ENCODE assay signal across 1 cellular context in genomic region chr3:186930639-186931486, GRCh38.
TF ChIP-seq lines count a peak whose summit lies in the region.

No MANE protein-coding gene starts in this region.

TF ChIP-seq in K562, 482 proteins besides CTCF, POLR2A, EP300 and RAD21 (continued from another document and continues in another):
- no peak for TF ChIP-seq ZBTB49 (CRISPR knock-in tag; IDR thresholded peaks at IDR 0.05; ENCODE audit: borderline replicate concordance)
- peak; percentile 72 for TF ChIP-seq VEZF1 (CRISPR knock-in tag; IDR thresholded peaks at IDR 0.05)
- no peak for TF ChIP-seq FOXP1 (CRISPR knock-in tag; IDR thresholded peaks at IDR 0.05)
- TF ChIP-seq PURB (CRISPR knock-in tag; IDR thresholded peaks at IDR 0.05; ENCODE audit: low read depth), result no peak
- TF ChIP-seq LARP7 (IDR thresholded peaks at IDR 0.05), result no peak
- TF ChIP-seq ETV6 (IDR thresholded peaks at IDR 0.05; ENCODE audit: borderline replicate concordance in 1 of 2, low read depth in 2 of 2, low read length in 1 of 2), result no peak
- no peak; the same call in 1 of the 2 replicates for TF ChIP-seq ETV6 (CRISPR knock-in tag; IDR thresholded peaks at IDR 0.05; ENCODE audit: borderline replicate concordance)
- TF ChIP-seq MYC (IDR thresholded peaks at IDR 0.05; ENCODE audit: low read depth, low read length), result peak; percentile 91
- peak; percentile 82; the same call in 1 of the 2 replicates for TF ChIP-seq MYC (CRISPR knock-in tag; IDR thresholded peaks at IDR 0.05; ENCODE audit: borderline replicate concordance, low read depth)
- no peak for TF ChIP-seq AFF1 (IDR thresholded peaks at IDR 0.05; ENCODE audit: low read depth in 1 of 2, partially characterized antibody in 2 of 2)
- TF ChIP-seq CAMTA2 (CRISPR knock-in tag; conservative IDR thresholded peaks at IDR 0.05), result no peak
- 0 out of 2 replicates have a peak, but pooled peaks have one; percentile 1 for TF ChIP-seq CREB1 (IDR thresholded peaks at IDR 0.05)
- peak; percentile 34; the same call in 1 of the 2 replicates for TF ChIP-seq CREB1 (CRISPR knock-in tag; IDR thresholded peaks at IDR 0.05)
- no peak for TF ChIP-seq ZNF165 (CRISPR knock-in tag; IDR thresholded peaks at IDR 0.05; ENCODE audit: borderline replicate concordance)
- no peak for TF ChIP-seq NR4A1 (CRISPR knock-in tag; IDR thresholded peaks at IDR 0.05)
- TF ChIP-seq NR4A1 (tag; IDR thresholded peaks at IDR 0.05), result peak; percentile 48; the same call in 1 of the 2 replicates
- no peak for TF ChIP-seq ZNF695 (CRISPR knock-in tag; IDR thresholded peaks at IDR 0.05)
- TF ChIP-seq PPARD (CRISPR knock-in tag; IDR thresholded peaks at IDR 0.05), result no peak
- no peak; the same call in 1 of the 2 replicates for TF ChIP-seq NFRKB (IDR thresholded peaks at IDR 0.05; ENCODE audit: low read depth)
- peak; percentile 51; the same call in 1 of the 2 replicates for TF ChIP-seq TFAP4 (CRISPR knock-in tag; IDR thresholded peaks at IDR 0.05; ENCODE audit: borderline replicate concordance)
- TF ChIP-seq HNRNPK (IDR thresholded peaks at IDR 0.05; ENCODE audit: low read depth, low read length, poor library complexity, severe bottlenecking), result no peak
- peak; percentile 45; the same call in 1 of the 2 replicates for TF ChIP-seq ZBTB40 (IDR thresholded peaks at IDR 0.05)
- no peak for TF ChIP-seq ZBTB40 (CRISPR knock-in tag; IDR thresholded peaks at IDR 0.05)
- TF ChIP-seq SIX5 (IDR thresholded peaks at IDR 0.05; ENCODE audit: borderline replicate concordance in 1 of 2, insufficient read depth in 1 of 2, low read depth in 1 of 2, low read length in 2 of 2), result no peak
- no peak for TF ChIP-seq EHMT2 (IDR thresholded peaks at IDR 0.05)
- no peak for TF ChIP-seq ZNF354B (CRISPR knock-in tag; IDR thresholded peaks at IDR 0.05)
- no peak for TF ChIP-seq ZNF75A (CRISPR knock-in tag; IDR thresholded peaks at IDR 0.05)
- TF ChIP-seq L3MBTL2 (IDR thresholded peaks at IDR 0.05), result 0 out of 2 replicates have a peak, but pooled peaks have one; percentile 9
- no peak for TF ChIP-seq TRIM25 (IDR thresholded peaks at IDR 0.05; ENCODE audit: borderline replicate concordance)
- TF ChIP-seq ATF3 (IDR thresholded peaks at IDR 0.05), result no peak
- no peak for TF ChIP-seq ATF3 (CRISPR knock-in tag; conservative IDR thresholded peaks at IDR 0.05)
- TF ChIP-seq ZNF274 (IDR thresholded peaks at IDR 0.05; ENCODE audit: borderline replicate concordance, low read depth, low read length), result no peak
- 0 out of 2 replicates have a peak, but pooled peaks have one; percentile 1 for TF ChIP-seq TCF3 (CRISPR knock-in tag; IDR thresholded peaks at IDR 0.05)
- TF ChIP-seq PHB2 (IDR thresholded peaks at IDR 0.05; ENCODE audit: low read depth), result no peak
- no peak; the same call in 1 of the 2 replicates for TF ChIP-seq ETV5 (CRISPR knock-in tag; IDR thresholded peaks at IDR 0.05; ENCODE audit: low read depth)
- TF ChIP-seq ARID2 (IDR thresholded peaks at IDR 0.05), result no peak
- TF ChIP-seq CHCHD3 (CRISPR knock-in tag; IDR thresholded peaks at IDR 0.05), result no peak
- TF ChIP-seq LEF1 (IDR thresholded peaks at IDR 0.05), result no peak
- no peak for TF ChIP-seq ZNF696 (CRISPR knock-in tag; conservative IDR thresholded peaks at IDR 0.05)
- no peak for TF ChIP-seq ZNF41 (CRISPR knock-in tag; conservative IDR thresholded peaks at IDR 0.05)
- TF ChIP-seq IRF2 (CRISPR knock-in tag; IDR thresholded peaks at IDR 0.05), result no peak
- TF ChIP-seq RAD51 (IDR thresholded peaks at IDR 0.05; ENCODE audit: borderline replicate concordance, low read depth), result 0 out of 2 replicates have a peak, but pooled peaks have one; percentile 6
- TF ChIP-seq FOXJ3 (CRISPR knock-in tag; IDR thresholded peaks at IDR 0.05), result no peak
- no peak for TF ChIP-seq RFX7 (CRISPR knock-in tag; IDR thresholded peaks at IDR 0.05)
- no peak; a peak in 1 of 4 replicates for TF ChIP-seq RCOR1 (IDR thresholded peaks at IDR 0.05; ENCODE audit: borderline replicate concordance in 1 of 2, low read depth in 2 of 2, low read length in 2 of 2)
- no peak for TF ChIP-seq ADNP (tag; IDR thresholded peaks at IDR 0.05)
- TF ChIP-seq ZNF57 (CRISPR knock-in tag; IDR thresholded peaks at IDR 0.05), result no peak; the same call in 1 of the 2 replicates
- no peak; the same call in 1 of the 2 replicates for TF ChIP-seq HDAC6 (IDR thresholded peaks at IDR 0.05; ENCODE audit: low read depth, low read length)
